Comparison of ENCODE assay signal across 1 cellular context in the genomic region with DNA sequence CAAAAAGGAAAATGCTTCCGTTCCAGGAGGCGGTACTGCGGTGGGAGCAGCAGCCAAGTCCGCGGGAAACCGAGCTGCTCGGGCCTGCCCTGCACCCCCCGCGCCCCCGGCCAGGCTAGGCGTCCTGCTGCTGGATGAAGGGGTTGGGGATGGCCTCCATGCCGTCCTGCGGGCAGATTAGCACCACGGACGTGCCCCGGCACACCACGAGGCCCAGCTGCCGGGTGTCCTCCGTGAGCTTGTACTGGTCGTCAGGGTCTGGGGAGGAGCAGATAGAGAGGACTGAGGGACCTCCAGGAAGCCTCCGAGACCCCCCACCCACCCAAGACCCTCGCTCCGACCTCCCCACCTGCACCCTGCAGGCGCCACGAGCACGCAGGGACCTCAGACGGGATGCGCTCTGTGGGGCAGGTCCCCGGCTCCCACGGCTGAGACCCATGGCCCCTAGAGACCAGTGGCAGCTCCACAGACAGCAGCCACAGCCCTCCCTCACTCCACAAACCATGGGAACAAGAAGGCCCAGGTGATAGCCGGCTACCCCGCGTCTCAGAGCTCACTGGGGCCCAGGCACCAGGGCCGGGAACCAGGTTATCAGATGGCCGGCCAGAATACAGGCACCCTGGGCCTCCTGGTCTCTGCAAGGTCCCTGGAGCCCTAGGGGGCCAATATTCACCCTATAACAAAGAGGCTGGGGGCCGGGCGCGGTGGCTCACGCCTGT.
TF ChIP-seq lines count a peak whose summit lies in the region.

No MANE protein-coding gene starts in this region.

TF ChIP-seq in K562, 482 proteins besides CTCF, POLR2A, EP300 and RAD21:
- TF ChIP-seq POLR2G (IDR thresholded peaks at IDR 0.05; ENCODE audit: low read depth, low read length) (peak; percentile 56), RBFOX2 (IDR thresholded peaks at IDR 0.05; ENCODE audit: low read depth, low read length) (peak; percentile 53), PRPF4 (IDR thresholded peaks at IDR 0.05; ENCODE audit: insufficient read depth, low read depth, low read length, poor library complexity, severe bottlenecking) (no peak)
- TF ChIP-seq, protein P1, sequence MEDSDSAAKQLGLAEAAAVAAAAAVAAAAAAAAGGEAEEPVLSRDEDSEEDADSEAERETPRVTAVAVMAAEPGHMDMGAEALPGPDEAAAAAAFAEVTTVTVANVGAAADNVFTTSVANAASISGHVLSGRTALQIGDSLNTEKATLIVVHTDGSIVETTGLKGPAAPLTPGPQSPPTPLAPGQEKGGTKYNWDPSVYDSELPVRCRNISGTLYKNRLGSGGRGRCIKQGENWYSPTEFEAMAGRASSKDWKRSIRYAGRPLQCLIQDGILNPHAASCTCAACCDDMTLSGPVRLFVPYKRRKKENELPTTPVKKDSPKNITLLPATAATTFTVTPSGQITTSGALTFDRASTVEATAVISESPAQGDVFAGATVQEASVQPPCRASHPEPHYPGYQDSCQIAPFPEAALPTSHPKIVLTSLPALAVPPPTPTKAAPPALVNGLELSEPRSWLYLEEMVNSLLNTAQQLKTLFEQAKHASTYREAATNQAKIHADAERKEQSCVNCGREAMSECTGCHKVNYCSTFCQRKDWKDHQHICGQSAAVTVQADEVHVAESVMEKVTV (CRISPR knock-in tag; IDR thresholded peaks at IDR 0.05): no peak
